Comparison of ENCODE assay signal across 2 cellular contexts in genomic region chr2:200185575-200186103, GRCh38.
TF ChIP-seq lines count a peak whose summit lies in the region.

No MANE protein-coding gene starts in this region.

TF ChIP-seq in H1, 55 proteins besides CTCF, POLR2A, EP300 and RAD21 (continued from another document):
- TF ChIP-seq SRF (IDR thresholded peaks at IDR 0.05; ENCODE audit: low read depth, low read length) (no peak), SIX5 (IDR thresholded peaks at IDR 0.05; ENCODE audit: low read depth, low read length) (no peak), EGR1 (IDR thresholded peaks at IDR 0.05; ENCODE audit: borderline replicate concordance, low read depth, low read length) (no peak), ATF3 (IDR thresholded peaks at IDR 0.05; ENCODE audit: insufficient read depth, low read depth, low read length) (no peak), SUZ12 (IDR thresholded peaks at IDR 0.05; ENCODE audit: low read length) (no peak), CHD7 (IDR thresholded peaks at IDR 0.05; ENCODE audit: insufficient replicate concordance, low read length) (no peak), KDM4A (IDR thresholded peaks at IDR 0.05; ENCODE audit: low read depth, low read length, severe bottlenecking) (no peak)

TF ChIP-seq in neural cell, 6 proteins besides CTCF, POLR2A, EP300 and RAD21 (continued from another document):
- TF ChIP-seq REST (IDR thresholded peaks at IDR 0.05; ENCODE audit: borderline replicate concordance) (peak; percentile 65), SMC3 (conservative IDR thresholded peaks at IDR 0.05; ENCODE audit: poor library complexity) (no peak)
